Comparison of ENCODE assay signal across 1 cellular context in the genomic region with DNA sequence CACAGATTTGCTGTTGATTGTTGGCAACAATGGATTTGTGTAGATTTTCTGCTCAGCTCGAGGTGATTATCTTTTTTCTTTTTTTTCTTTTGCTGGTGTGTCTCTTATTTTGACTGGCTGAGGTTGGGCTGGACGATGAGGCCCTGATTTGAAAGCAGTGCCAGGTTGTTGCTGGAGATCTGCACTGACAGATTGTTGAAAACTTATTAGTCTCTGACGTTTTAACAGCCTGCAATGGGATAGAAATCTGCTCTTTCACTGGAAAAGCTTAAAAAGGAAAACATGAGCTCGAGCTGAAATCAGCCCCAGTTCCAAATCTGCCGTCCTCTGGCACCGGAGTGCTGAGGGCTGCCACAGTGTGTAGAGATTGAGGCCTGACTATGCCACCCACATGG.
TF ChIP-seq lines count a peak whose summit lies in the region.

No MANE protein-coding gene starts in this region.

TF ChIP-seq in IMR-90, 13 proteins besides CTCF, POLR2A, EP300 and RAD21 (continued from another document):
- no peak for TF ChIP-seq ELK1 (IDR thresholded peaks at IDR 0.05; ENCODE audit: borderline replicate concordance, low read depth, low read length)
- no peak for TF ChIP-seq CEBPB (IDR thresholded peaks at IDR 0.05; ENCODE audit: low read depth, low read length)
- no peak for TF ChIP-seq SMC3 (IDR thresholded peaks at IDR 0.05; ENCODE audit: low read depth, low read length)
- TF ChIP-seq RCOR1 (IDR thresholded peaks at IDR 0.05; ENCODE audit: insufficient replicate concordance, low read length): no peak
- no peak for TF ChIP-seq CHD1 (IDR thresholded peaks at IDR 0.05; ENCODE audit: low read depth, low read length)
- no peak for TF ChIP-seq USF2 (IDR thresholded peaks at IDR 0.05; ENCODE audit: low read depth, low read length)
- TF ChIP-seq MAFK (IDR thresholded peaks at IDR 0.05; ENCODE audit: low read depth, low read length): no peak
- no peak for TF ChIP-seq FOS (IDR thresholded peaks at IDR 0.05; ENCODE audit: low read depth, low read length)
- no peak for TF ChIP-seq NFE2L2 (IDR thresholded peaks at IDR 0.05; ENCODE audit: low read depth, low read length)
- no peak for TF ChIP-seq MAZ (IDR thresholded peaks at IDR 0.05; ENCODE audit: borderline replicate concordance, low read depth, low read length)
- no peak for TF ChIP-seq MXI1 (IDR thresholded peaks at IDR 0.05; ENCODE audit: borderline replicate concordance, low read depth, low read length)
